7 cellular contexts compared by ENCODE assay signal in the genomic region with DNA sequence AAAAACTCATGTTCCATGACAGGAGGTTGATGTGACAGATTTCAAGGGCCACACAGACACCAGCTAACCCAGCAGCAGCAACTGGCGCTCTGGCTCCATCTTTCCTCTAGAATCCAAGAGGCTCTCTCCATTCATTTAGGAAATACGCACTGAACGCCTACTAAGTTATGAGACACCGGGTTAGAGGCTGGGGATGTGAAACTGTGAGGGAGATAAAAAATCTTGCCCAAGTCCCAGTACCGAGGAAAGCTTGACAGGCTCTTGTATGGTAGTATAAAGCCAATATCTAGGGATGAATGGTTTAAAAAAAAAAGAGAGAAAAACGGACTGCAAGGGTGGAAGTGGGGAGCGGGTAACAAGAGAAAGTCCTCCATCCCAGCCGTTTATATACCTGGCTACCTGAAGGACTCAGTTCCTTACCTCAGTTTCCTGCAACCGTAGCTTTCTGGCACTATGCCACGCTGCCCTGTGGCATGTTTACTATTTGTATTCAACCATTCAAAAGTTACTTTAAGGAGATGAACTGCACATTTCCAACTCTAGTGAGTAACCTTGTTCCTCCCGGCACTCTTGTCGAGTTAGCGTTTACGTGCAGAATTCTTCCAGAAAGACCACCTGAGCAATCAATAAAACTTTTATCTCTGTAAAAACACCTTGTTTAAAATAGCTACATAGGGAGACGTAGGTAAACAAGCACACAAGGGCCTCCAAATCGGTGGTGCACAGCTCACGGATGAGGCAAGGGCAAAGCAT. TPM values are rescaled to one million over a fixed set of nuclear protein-coding genes. Genes with fewer than 3 reads are reported as not detected.
DNase-seq lines count a peak whose midpoint lies in the region; TF ChIP-seq lines count a peak whose summit lies in the region.

No MANE protein-coding gene starts in this region.

- peak overlapping the region; percentile 77 for H3K27ac Mint-ChIP-seq in endodermal cell

- H3K36me3 ChIP-seq in HAP-1 (replicated peaks), result no peaks in the 10 kb centered on the region
- H3K36me3 ChIP-seq in OCI-LY1 (ENCODE audit: insufficient read depth, low read length), result peaks cover 13% of the 10 kb centered on the region
- H3K36me3 ChIP-seq in endodermal cell (ENCODE audit: control insufficient read depth, insufficient read depth, low read length), result peaks cover 8% of the 10 kb centered on the region
- H3K36me3 ChIP-seq in neural cell (ENCODE audit: insufficient read depth, low read length), result no peaks in the 10 kb centered on the region

- H3K9ac ChIP-seq in OCI-LY1 (ENCODE audit: low read length), result peak overlapping the region; percentile 76
- H3K9ac ChIP-seq in endodermal cell (ENCODE audit: extremely low read depth, low read length, poor library complexity, severe bottlenecking), result peak overlapping the region; percentile 24
- H3K9ac ChIP-seq in neural cell (ENCODE audit: low read length), result peak overlapping the region; percentile 79

- H3K4me3 Mint-ChIP-seq in endodermal cell, result peak overlapping the region; percentile 69

- H3K4me3 ChIP-seq in HAP-1 (peak overlapping the region; percentile 36), OCI-LY1 (ENCODE audit: low read depth, low read length, poor library complexity, severe bottlenecking) (peak overlapping the region; percentile 68), endodermal cell (ENCODE audit: low read length) (peak overlapping the region; percentile 84), neural cell (ENCODE audit: low read length) (peak overlapping the region; percentile 87)

- TF ChIP-seq RAD21 in neural cell (conservative IDR thresholded peaks at IDR 0.05), result no peak

- H3K27me3 ChIP-seq in HAP-1 (ENCODE audit: low read depth), result no peaks in the 10 kb centered on the region
- H3K27me3 ChIP-seq in OCI-LY1 (ENCODE audit: insufficient read depth, low read length), result no peaks in the 10 kb centered on the region
- no peaks in the 10 kb centered on the region for H3K27me3 ChIP-seq in endodermal cell (ENCODE audit: control insufficient read depth, insufficient read depth, low read length, poor library complexity, severe bottlenecking)
- no peaks in the 10 kb centered on the region for H3K27me3 ChIP-seq in neural cell (ENCODE audit: insufficient read depth, low read depth, low read length)

- no peak for TF ChIP-seq EP300 in neural cell (conservative IDR thresholded peaks at IDR 0.05; ENCODE audit: poor library complexity, severe bottlenecking)

- peaks cover 20% of the 10 kb centered on the region for H3K4me1 ChIP-seq in HAP-1
- peaks cover 57% of the 10 kb centered on the region for H3K4me1 ChIP-seq in OCI-LY1 (ENCODE audit: insufficient read depth, low read length, severe bottlenecking)
- H3K4me1 ChIP-seq in endodermal cell (ENCODE audit: control insufficient read depth, insufficient read depth, low read length), result peaks cover 8% of the 10 kb centered on the region

- peaks cover 27% of the 10 kb centered on the region for H3K4me1 Mint-ChIP-seq in endodermal cell

- H4K20me1 ChIP-seq in OCI-LY1 (ENCODE audit: insufficient read depth, low read length) (no peaks in the 10 kb centered on the region), neural cell (ENCODE audit: insufficient read depth) (no peaks in the 10 kb centered on the region)

- TF ChIP-seq CTCF in OCI-LY1 (IDR thresholded peaks at IDR 0.05; ENCODE audit: low read length), result no peak
- no peak for TF ChIP-seq CTCF in endodermal cell (conservative IDR thresholded peaks at IDR 0.05)
- no peak for TF ChIP-seq CTCF in neural cell (IDR thresholded peaks at IDR 0.05; ENCODE audit: poor library complexity, severe bottlenecking)
- TF ChIP-seq CTCF in GM20000 (IDR thresholded peaks at IDR 0.05; ENCODE audit: extremely low read depth, missing control alignments), result no peak

- no peaks in the 10 kb centered on the region for H3K9me3 Mint-ChIP-seq in endodermal cell

- H3K4me2 ChIP-seq in OCI-LY1 (ENCODE audit: low read length), result peak overlapping the region; percentile 95
- H3K4me2 ChIP-seq in neural cell (ENCODE audit: low read length), result peak overlapping the region; percentile 91

- H3K36me3 Mint-ChIP-seq in endodermal cell (ENCODE audit: low read depth), result peaks cover 11% of the 10 kb centered on the region

- H3K79me2 ChIP-seq in OCI-LY1 (ENCODE audit: insufficient read depth, low read length) (peaks cover 16% of the 10 kb centered on the region; the same call in 1 of the 2 replicates), neural cell (replicated peaks; ENCODE audit: insufficient read depth, low read length) (peaks cover 19% of the 10 kb centered on the region)

- in situ Hi-C loops in HAP-1 (cut with MboI; ENCODE audit: low sequenced_read_pairs), result no loop called here

- H3F3A ChIP-seq in OCI-LY1 (ENCODE audit: insufficient read depth, low read length) (peaks cover 13% of the 10 kb centered on the region), neural cell (ENCODE audit: insufficient read depth, low read length, poor library complexity, severe bottlenecking) (peaks cover 7% of the 10 kb centered on the region)

- H3K27ac ChIP-seq in OCI-LY1 (ENCODE audit: low read depth, low read length, poor library complexity, severe bottlenecking), result peak overlapping the region; percentile 84
- peak overlapping the region; percentile 89 for H3K27ac ChIP-seq in endodermal cell (ENCODE audit: low read depth, low read length)
- peak overlapping the region; percentile 72 for H3K27ac ChIP-seq in neural cell (ENCODE audit: low read length)

- WGBS in endodermal cell (ENCODE audit: insufficient coverage in 1 of 2, insufficient read length in 1 of 2), 2 experiments, result 54% methylated on average over 16 to 17 of the region's 17 CpGs

- H2AFZ ChIP-seq in OCI-LY1 (ENCODE audit: low read length), result no peak overlapping the region
- H2AFZ ChIP-seq in neural cell (ENCODE audit: low read depth, low read length), result peak overlapping the region; percentile 36

- H3K9me3 ChIP-seq in HAP-1, result no peaks in the 10 kb centered on the region
- no peaks in the 10 kb centered on the region for H3K9me3 ChIP-seq in OCI-LY1 (ENCODE audit: low read length)
- no peaks in the 10 kb centered on the region for H3K9me3 ChIP-seq in endodermal cell (ENCODE audit: control insufficient read depth, low read length)
- H3K9me3 ChIP-seq in neural cell (ENCODE audit: low read length), result no peaks in the 10 kb centered on the region

- peak; percentile 25 to 29 for DNase-seq in HAP-1 (ENCODE audit: low spot score in 2 of 2)
- peak; percentile 45 for DNase-seq in endodermal cell
- no peak for DNase-seq in NCI-H1694 treated with DMSO at 0.1 percent for 48 hours (lab: John Stamatoyannopoulos, UW)
- no peak for DNase-seq in 8988T
- no peak for DNase-seq in GM20000 (ENCODE audit: low spot score)

- H3K27me3 Mint-ChIP-seq in endodermal cell (ENCODE audit: insufficient read depth), result no peaks in the 10 kb centered on the region

- H3K9me2 ChIP-seq in OCI-LY1 (ENCODE audit: low read depth, low read length) (no peaks in the 10 kb centered on the region), neural cell (ENCODE audit: insufficient read depth, low read length) (no peaks in the 10 kb centered on the region)

TF ChIP-seq in neural cell, 6 proteins besides CTCF, POLR2A, EP300 and RAD21:
- TF ChIP-seq SMC3 (conservative IDR thresholded peaks at IDR 0.05; ENCODE audit: poor library complexity), result no peak
- TF ChIP-seq TAF1 (IDR thresholded peaks at IDR 0.05; ENCODE audit: low read depth), result no peak
- no peak for TF ChIP-seq POLR2AphosphoS5 (IDR thresholded peaks at IDR 0.05)
- TF ChIP-seq REST (IDR thresholded peaks at IDR 0.05; ENCODE audit: borderline replicate concordance), result no peak
- TF ChIP-seq EZH2 (IDR thresholded peaks at IDR 0.05; ENCODE audit: borderline replicate concordance, insufficient read depth, low read length, poor library complexity, severe bottlenecking), result no peak
- no peak for TF ChIP-seq MXI1 (conservative IDR thresholded peaks at IDR 0.05; ENCODE audit: poor library complexity, severe bottlenecking)
TF ChIP-seq in neural cell: peak in this region for 0.

RNA-seq across cellular contexts. Expression of gene BEND3, which starts 1.7 kb away (rescaled TPM):
- 10 to 100 TPM; 18.0 to 28.6 TPM for total RNA-seq in endodermal cell
- 8.2 TPM for polyA plus RNA-seq in endodermal cell (2013, experiment 1 of 2)
- polyA plus RNA-seq in endodermal cell (2013, experiment 2 of 2), result 7.8 TPM
- polyA plus RNA-seq in neural cell, result 5.7 and 6.0 TPM in 2 replicates
- 17.3 and 17.7 TPM in 2 replicates for polyA minus RNA-seq in neural cell

Comparison
In these comparisons a context has a peak if more than half of its experiments do, and no peak if none do; other contexts are left out.
1. DNase-seq: peak in HAP-1 (2 of 2) and endodermal cell (single experiment); none in NCI-H1694 treated with DMSO at 0.1 percent for 48 hours (single experiment), 8988T (single experiment) and GM20000 (single experiment).
2. H3K4me3 ChIP-seq: peak in every context shown above with its lines; median percentile 87 in neural cell; 84 in endodermal cell; 68 in OCI-LY1; 36 in HAP-1.
3. H3K9ac ChIP-seq: peak in every context shown above with its lines; median percentile 79 in neural cell; 76 in OCI-LY1; 24 in endodermal cell.
4. Peak in every context shown above with its lines, with median percentiles within 50 percentile points of each other: H3K27ac ChIP-seq.